In the genomic region with DNA sequence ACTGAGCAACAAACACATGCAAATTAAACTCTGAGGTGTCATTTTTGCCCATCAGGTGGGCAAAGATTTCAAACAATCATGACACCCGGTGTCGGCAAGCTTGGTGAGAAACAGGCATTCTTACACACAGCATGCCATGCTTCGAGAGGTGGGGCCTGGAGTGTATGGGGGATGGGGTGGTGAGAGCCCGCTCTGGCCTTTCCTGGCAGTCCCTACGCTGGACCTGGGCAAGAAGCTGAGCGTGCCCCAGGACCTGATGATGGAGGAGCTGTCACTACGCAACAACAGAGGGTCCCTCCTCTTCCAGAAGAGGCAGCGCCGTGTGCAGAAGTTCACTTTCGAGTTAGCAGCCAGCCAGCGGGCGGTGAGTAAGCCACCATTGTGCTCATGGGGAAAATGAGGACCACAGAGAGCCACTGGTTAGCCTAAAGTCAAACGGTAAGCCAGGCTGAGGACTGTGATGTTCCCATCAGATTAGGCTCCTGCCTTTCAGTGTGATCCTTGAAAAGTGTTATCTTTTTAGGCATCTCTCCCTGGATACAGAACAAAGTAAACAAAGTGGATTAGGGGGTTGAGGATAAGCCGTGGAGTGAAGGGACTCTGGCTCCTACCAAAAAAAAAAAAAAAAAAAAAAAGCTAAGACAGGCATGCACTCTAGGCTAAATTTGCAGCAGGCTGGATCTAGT, we compare ENCODE assay signal across 1 cellular context.
TF ChIP-seq lines count a peak whose summit lies in the region.

No MANE protein-coding gene starts in this region.

TF ChIP-seq in GM12878, 131 proteins besides CTCF, POLR2A, EP300 and RAD21:
- TF ChIP-seq SREBF2 (IDR thresholded peaks at IDR 0.05; ENCODE audit: low read length) (no peak), KDM1A (IDR thresholded peaks at IDR 0.05; ENCODE audit: borderline replicate concordance) (no peak), BCL3 (IDR thresholded peaks at IDR 0.05; ENCODE audit: borderline replicate concordance, insufficient read depth, low read depth, low read length, poor library complexity, severe bottlenecking) (peak; percentile 18)
